In the genomic region with DNA sequence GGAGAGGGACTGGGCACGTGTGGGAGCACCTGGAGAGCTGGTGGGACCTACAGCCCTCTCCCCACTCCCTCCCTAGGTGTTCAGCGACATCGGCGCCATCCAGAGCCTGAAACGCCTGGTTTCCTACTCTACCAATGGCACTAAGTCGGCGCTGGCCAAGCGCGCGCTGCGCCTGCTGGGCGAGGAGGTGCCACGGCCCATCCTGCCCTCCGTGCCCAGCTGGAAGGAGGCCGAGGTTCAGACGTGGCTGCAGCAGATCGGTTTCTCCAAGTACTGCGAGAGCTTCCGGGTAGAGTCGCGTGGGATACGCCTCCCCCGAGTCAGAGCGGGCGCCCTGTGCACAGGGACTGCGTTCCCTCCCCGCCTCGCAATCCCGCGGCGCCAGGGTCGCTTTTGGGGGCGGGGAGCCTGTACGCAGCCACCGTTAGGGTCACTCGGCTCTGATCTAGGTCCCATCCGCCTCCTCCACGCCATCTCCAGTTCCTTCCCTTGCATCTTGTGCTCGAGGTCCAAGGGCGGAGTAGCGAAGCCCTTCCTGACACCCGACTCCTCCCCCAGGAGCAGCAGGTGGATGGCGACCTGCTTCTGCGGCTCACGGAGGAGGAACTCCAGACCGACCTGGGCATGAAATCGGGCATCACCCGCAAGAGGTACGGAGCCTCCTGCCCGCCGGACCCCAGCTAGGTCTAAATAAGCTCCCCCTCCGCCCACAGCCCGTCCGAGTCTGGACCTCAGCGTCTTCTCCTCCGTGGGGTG, we compare ENCODE assay signal across 8 cellular contexts. TPM values are rescaled to one million over a fixed set of nuclear protein-coding genes. Genes with fewer than 3 reads are reported as not detected.
DNase-seq lines count a peak whose midpoint lies in the region; ATAC-seq and TF ChIP-seq lines count a peak whose summit lies in the region.

No MANE protein-coding gene starts in this region.

- 13 to 30% (median 25%) methylated on average over 37 to 56 of the region's 56 CpGs for WGBS in heart left ventricle, 4 donors
- WGBS in sigmoid colon, 2 donors = 9 to 16% methylated on average over 56 of the region's 56 CpGs

- intact Hi-C loops in heart left ventricle (cut with DNase I) = no loop called here
- intact Hi-C loops in sigmoid colon (cut with DNase I) = no loop called here

- TF ChIP-seq EP300 in sigmoid colon (IDR thresholded peaks at IDR 0.05) = no peak

- H3K27ac ChIP-seq in 22Rv1 (peak overlapping the region; percentile 90), heart left ventricle (peak overlapping the region in 2 of 12 donors; percentile 29 to 31), sigmoid colon (no peak overlapping the region)

- ATAC-seq in heart left ventricle = peak; percentile 41 to 91 (median 86)

- H3K36me3 ChIP-seq in heart left ventricle (peaks cover 0 to 29% (median 17%) of the 10 kb centered on the region in 9 donors), sigmoid colon (peaks cover under 1 to 38% (median 16%) of the 10 kb centered on the region in 4 donors)

- H3K4me1 ChIP-seq in heart left ventricle (peaks cover 0 to 25% (median 4%) of the 10 kb centered on the region in 12 donors), sigmoid colon (peaks cover 0 to 8% (median 0%) of the 10 kb centered on the region in 4 donors)

- peak; percentile 85 for DNase-seq in GM20000 (ENCODE audit: low spot score)
- DNase-seq in NCI-H2029 treated with DMSO at 0.1 percent for 48 hours (lab: John Stamatoyannopoulos, UW) = peak; percentile 29
- peak; percentile 69 for DNase-seq in activated T-cell treated with anti-CD3 and anti-CD28 coated beads for 48 hours (ENCODE audit: low read depth)
- peak in 4 of 5 donors; percentile 47 to 63 (median 60) for DNase-seq in heart left ventricle
- no peak for DNase-seq in sigmoid colon
- no peak for DNase-seq in NCI-H1048 (lab: John Stamatoyannopoulos, UW)
- no peak for DNase-seq in HK-2 (ENCODE audit: unreplicated experiment)

- TF ChIP-seq CTCF in 22Rv1 (IDR thresholded peaks at IDR 0.05) (no peak), GM20000 (IDR thresholded peaks at IDR 0.05; ENCODE audit: extremely low read depth, missing control alignments) (no peak), heart left ventricle (IDR thresholded peaks at IDR 0.05) (no peak), sigmoid colon (IDR thresholded peaks at IDR 0.05) (no peak)

- TF ChIP-seq POLR2A in heart left ventricle (IDR thresholded peaks at IDR 0.05) (peak in 1 of 2 donors; percentile 13), sigmoid colon (IDR thresholded peaks at IDR 0.05) (no peak)

- H3K9me3 ChIP-seq in heart left ventricle (no peaks in the 10 kb centered on the region), sigmoid colon (no peaks in the 10 kb centered on the region)

- H3K27me3 ChIP-seq in heart left ventricle (peaks cover 0 to 8% (median 0%) of the 10 kb centered on the region in 9 donors), sigmoid colon (no peaks in the 10 kb centered on the region)

- peak overlapping the region; percentile 3 to 60 (median 54) for H3K4me3 ChIP-seq in heart left ventricle
- peak overlapping the region in 3 of 4 donors; percentile 24 to 36 (median 36) for H3K4me3 ChIP-seq in sigmoid colon

RNA-seq across cellular contexts. Expression of gene SARM1, which starts 13.0 kb away (rescaled TPM):
- total RNA-seq in heart left ventricle (10 to 100 TPM in 4 of 9 donors, 1 to 10 TPM in 5; 4.7 to 11.3 (median 8.5) TPM), sigmoid colon (10 to 100 TPM in 2 of 4 donors, 1 to 10 TPM in 2; 7.7 to 13.3 (median 10.1) TPM)
- polyA plus RNA-seq in heart left ventricle (1 to 10 TPM; 3.7 to 4.4 TPM), sigmoid colon (10 to 100 TPM in 1 of 3 donors, 1 to 10 TPM in 2; 3.5 to 10.2 (median 6.0) TPM)

RNA-seq across cellular contexts. Expression of gene VTN, which starts 14.4 kb away (rescaled TPM):
- total RNA-seq in heart left ventricle (100 to 1,000 TPM in 2 of 9 donors, 10 to 100 TPM in 7; 28.0 to 120 (median 67.3) TPM), sigmoid colon (1 to 10 TPM in 1 of 4 donors, under 1 TPM in 3; 0.16 to 1.9 (median 0.38) TPM)
- polyA plus RNA-seq in heart left ventricle (10 to 100 TPM; 16.9 to 29.5 TPM), sigmoid colon (under 1 TPM in 2 of 3 donors, not detected in 1; 0.45 to 0.60 TPM)

RNA-seq across cellular contexts. Expression of gene SEBOX, which starts 19.5 kb away (rescaled TPM):
- total RNA-seq in heart left ventricle = not detected
- not detected for polyA plus RNA-seq in heart left ventricle
- not detected for total RNA-seq in sigmoid colon
- polyA plus RNA-seq in sigmoid colon = not detected

RNA-seq across cellular contexts. Expression of gene SLC46A1, which starts 21.6 kb away (rescaled TPM):
- total RNA-seq in heart left ventricle = 10 to 100 TPM in 2 of 9 donors, 1 to 10 TPM in 7; 3.4 to 13.9 (median 4.7) TPM
- 1 to 10 TPM; 2.6 to 3.7 TPM for polyA plus RNA-seq in heart left ventricle
- total RNA-seq in sigmoid colon = 1 to 10 TPM; 2.7 to 8.6 (median 5.1) TPM
- 1 to 10 TPM; 4.1 to 7.6 (median 4.2) TPM for polyA plus RNA-seq in sigmoid colon

RNA-seq across cellular contexts. Expression of gene POLDIP2, which starts 27.1 kb away (rescaled TPM):
- total RNA-seq in heart left ventricle = 100 to 1,000 TPM; 125 to 194 (median 163) TPM
- polyA plus RNA-seq in heart left ventricle = 100 to 1,000 TPM in 1 of 2 donors, 10 to 100 TPM in 1; 97.8 to 186 TPM
- total RNA-seq in sigmoid colon = 10 to 100 TPM; 55.8 to 65.6 (median 59.3) TPM
- polyA plus RNA-seq in sigmoid colon = 10 to 100 TPM; 66.1 to 80.5 (median 75.6) TPM

Comparison
In these comparisons a context has a peak if more than half of its experiments do, and no peak if none do; other contexts are left out.
1. DNase-seq: peak in GM20000 (single experiment), NCI-H2029 treated with DMSO at 0.1 percent for 48 hours (single experiment), activated T-cell treated with anti-CD3 and anti-CD28 coated beads for 48 hours (single experiment) and heart left ventricle (4 of 5); none in sigmoid colon (single experiment), NCI-H1048 (single experiment) and HK-2 (single experiment).
2. RNA of gene VTN, which starts 14.4 kb away (total RNA-seq): 28.0 to 120 TPM in heart left ventricle; 0.16 to 1.9 TPM in sigmoid colon; every median in the first group is over 4 times any median in the second.